In genomic region chrX:108250654-108251579, GRCh38 we compare ENCODE assay signal across 10 cellular contexts.
"Had no signal": no experiment of that assay in that cellular context is flagged by ENCODE, and none has a peak within 500 bp of the region (broad histone marks: within the 10 kb centered on the region; RNA-seq: fewer than 3 reads in every experiment).

No MANE protein-coding gene starts in this region.

- H3K4me3 Mint-ChIP-seq: activated CD8-positive, alpha-beta T cell treated with anti-CD3 and anti-CD28 coated beads, Interleukin-2, amount 10 ng/mL, durations not matched to agents 7 days and 5 days; activated T-helper 1 cell treated with anti-CD3 and anti-CD28 coated beads, Interleukin-12 subunit alpha, Interleukin-12 subunit beta, Interleukin-2, Interleukin-4 antibody, amounts not matched to agents 30 ng/mL and 10 ng/mL and 1 ng/mL, durations not matched to agents 14 hours and 24 hours and 36 hours had no signal

- FAIRE-seq: small intestine had no signal

- H3K4me1 ChIP-seq: pancreas, thyroid gland had no signal

- H3K4me3 ChIP-seq: pancreas, thyroid gland had no signal

- H3K36me3 ChIP-seq: pancreas, thyroid gland had no signal

- H3K9me3 Mint-ChIP-seq: activated T-helper 1 cell treated with anti-CD3 and anti-CD28 coated beads, Interleukin-12 subunit alpha, Interleukin-12 subunit beta, Interleukin-2, Interleukin-4 antibody, amounts not matched to agents 30 ng/mL and 10 ng/mL and 1 ng/mL, durations not matched to agents 14 hours and 24 hours and 36 hours had no signal

- H3K9me3 ChIP-seq: pancreas, thyroid gland had no signal

- H3K27ac ChIP-seq: pancreas, thyroid gland had no signal

- ATAC-seq: activated CD8-positive, alpha-beta T cell treated with anti-CD3 and anti-CD28 coated beads, Interleukin-2, amount 10 ng/mL, durations not matched to agents 7 days and 5 days; pancreas had no signal

- DNase-seq: activated CD4-positive, alpha-beta T cell treated with anti-CD3 and anti-CD28 coated beads for 1 hour; activated CD8-positive, alpha-beta memory T cell treated with anti-CD3 and anti-CD28 coated beads, Interleukin-2, amount 50 U/mL, for 48 hours; activated CD8-positive, alpha-beta T cell treated with anti-CD3 and anti-CD28 coated beads, Interleukin-2, amount 10 ng/mL, durations not matched to agents 7 days and 5 days; activated naive CD4-positive, alpha-beta T cell; central memory CD4-positive, alpha-beta T cell; erythroblast; pancreas; small intestine; thyroid gland had no signal

- H3K27me3 ChIP-seq: thyroid gland had no signal

- H3K27ac Mint-ChIP-seq: activated CD8-positive, alpha-beta T cell treated with anti-CD3 and anti-CD28 coated beads, Interleukin-2, amount 10 ng/mL, durations not matched to agents 7 days and 5 days; activated T-helper 1 cell treated with anti-CD3 and anti-CD28 coated beads, Interleukin-12 subunit alpha, Interleukin-12 subunit beta, Interleukin-2, Interleukin-4 antibody, amounts not matched to agents 30 ng/mL and 10 ng/mL and 1 ng/mL, durations not matched to agents 14 hours and 24 hours and 36 hours had no signal
